10 cellular contexts compared by ENCODE assay signal in genomic region chr1:225468270-225469020, GRCh38. TPM values are rescaled to one million over a fixed set of nuclear protein-coding genes. Genes with fewer than 3 reads are reported as not detected.
A peak's percentile ranks its signal among the peaks of the same experiment; 100 is the strongest.
DNase-seq lines count a peak whose midpoint lies in the region; ATAC-seq and TF ChIP-seq lines count a peak whose summit lies in the region.
"Had no signal": no experiment of that assay in that cellular context is flagged by ENCODE, and none has a peak within 500 bp of the region (broad histone marks: within the 10 kb centered on the region; RNA-seq: fewer than 3 reads in every experiment).

No MANE protein-coding gene starts in this region.

- no peaks in the 10 kb centered on the region for H3K27me3 Mint-ChIP-seq in activated CD4-positive, alpha-beta T cell treated with anti-CD3 and anti-CD28 coated beads for 36 hours
- no peaks in the 10 kb centered on the region for H3K27me3 Mint-ChIP-seq in T-helper 2 cell treated with Interferon-gamma antibody and Interleukin-4, amounts not matched to agents 5 μg/mL and 100 μg/mL, for 36 hours (ENCODE audit: low read depth)
- H3K27me3 Mint-ChIP-seq in stimulated activated naive CD8-positive, alpha-beta T cell treated with anti-CD3 and anti-CD28 coated beads, Interleukin-15, Interleukin-2, amounts not matched to agents 100 ng/mL and 50 ng/mL, for 24 hours, result no peaks in the 10 kb centered on the region

- peaks cover 0 to 40% (median 23%) of the 10 kb centered on the region in 12 donors for H3K4me1 ChIP-seq in heart left ventricle

- H3K36me3 ChIP-seq in heart left ventricle, result no peaks in the 10 kb centered on the region

- intact Hi-C loops in activated CD4-positive, alpha-beta T cell treated with anti-CD3 and anti-CD28 coated beads for 36 hours (cut with DNase I, micrococcal nuclease), result loop anchor here in 1 of 2 experiments (5.0 kb wide), 1 partner anchor 594 kb away; the partner anchor contains the start of gene H3-3A
- intact Hi-C loops in heart left ventricle (cut with DNase I), result no loop called here

- H3K4me3 Mint-ChIP-seq in activated CD4-positive, alpha-beta T cell treated with anti-CD3 and anti-CD28 coated beads for 36 hours, result peak overlapping the region; percentile 85
- peak overlapping the region; percentile 95 for H3K4me3 Mint-ChIP-seq in T-helper 2 cell treated with Interferon-gamma antibody and Interleukin-4, amounts not matched to agents 5 μg/mL and 100 μg/mL, for 36 hours
- H3K4me3 Mint-ChIP-seq in stimulated activated naive CD8-positive, alpha-beta T cell treated with anti-CD3 and anti-CD28 coated beads, Interleukin-15, Interleukin-2, amounts not matched to agents 100 ng/mL and 50 ng/mL, for 24 hours, result peak overlapping the region; percentile 87

- H3K27ac Mint-ChIP-seq in activated CD4-positive, alpha-beta T cell treated with anti-CD3 and anti-CD28 coated beads for 36 hours, result peak overlapping the region; percentile 98
- H3K27ac Mint-ChIP-seq in T-helper 2 cell treated with Interferon-gamma antibody and Interleukin-4, amounts not matched to agents 5 μg/mL and 100 μg/mL, for 36 hours, result peak overlapping the region; percentile 97
- peak overlapping the region; percentile 99 for H3K27ac Mint-ChIP-seq in stimulated activated naive CD8-positive, alpha-beta T cell treated with anti-CD3 and anti-CD28 coated beads, Interleukin-15, Interleukin-2, amounts not matched to agents 100 ng/mL and 50 ng/mL, for 24 hours

- H3K27ac ChIP-seq in heart left ventricle, result peak overlapping the region in 11 of 12 donors; percentile 67 to 97 (median 83)

- peaks cover 28% of the 10 kb centered on the region for H3K4me1 Mint-ChIP-seq in activated CD4-positive, alpha-beta T cell treated with anti-CD3 and anti-CD28 coated beads for 36 hours
- H3K4me1 Mint-ChIP-seq in T-helper 2 cell treated with Interferon-gamma antibody and Interleukin-4, amounts not matched to agents 5 μg/mL and 100 μg/mL, for 36 hours (ENCODE audit: low read depth), result peaks cover 45% of the 10 kb centered on the region
- H3K4me1 Mint-ChIP-seq in stimulated activated naive CD8-positive, alpha-beta T cell treated with anti-CD3 and anti-CD28 coated beads, Interleukin-15, Interleukin-2, amounts not matched to agents 100 ng/mL and 50 ng/mL, for 24 hours (ENCODE audit: low read depth), result peaks cover 35% of the 10 kb centered on the region

- peak overlapping the region in 7 of 12 donors; percentile 25 to 64 (median 41) for H3K4me3 ChIP-seq in heart left ventricle

- no peaks in the 10 kb centered on the region for H3K27me3 ChIP-seq in heart left ventricle

- CTCF ChIA-PET in activated CD4-positive, alpha-beta T cell treated with anti-CD3 and anti-CD28 coated beads for 36 hours (lab: Charles Lee), result interaction anchor here (0.6 to 1.8 kb wide), 10 partner anchors 8 to 523 kb away, joined by 3 to 8 read pairs (median 4); partner anchors contain the start of gene SRP9

- H3K36me3 Mint-ChIP-seq in activated CD4-positive, alpha-beta T cell treated with anti-CD3 and anti-CD28 coated beads for 36 hours (ENCODE audit: low read depth), result no peaks in the 10 kb centered on the region
- H3K36me3 Mint-ChIP-seq in T-helper 2 cell treated with Interferon-gamma antibody and Interleukin-4, amounts not matched to agents 5 μg/mL and 100 μg/mL, for 36 hours (ENCODE audit: low read depth), result peaks cover 1% of the 10 kb centered on the region
- H3K36me3 Mint-ChIP-seq in stimulated activated naive CD8-positive, alpha-beta T cell treated with anti-CD3 and anti-CD28 coated beads, Interleukin-15, Interleukin-2, amounts not matched to agents 100 ng/mL and 50 ng/mL, for 24 hours (ENCODE audit: low read depth), result no peaks in the 10 kb centered on the region

- peak; percentile 66 for DNase-seq in activated CD4-positive, alpha-beta T cell treated with anti-CD3 and anti-CD28 coated beads for 36 hours
- DNase-seq in activated CD4-positive, alpha-beta T cell treated with anti-CD3 and anti-CD28 coated beads, Interleukin-2, amount 50 U/mL, for 4 hours, result no peak
- peak; percentile 63 for DNase-seq in T-helper 2 cell treated with Interferon-gamma antibody and Interleukin-4, amounts not matched to agents 5 μg/mL and 100 μg/mL, for 36 hours (ENCODE audit: low spot score)
- DNase-seq in heart left ventricle (no peak), EL (no peak), DMS53 (lab: John Stamatoyannopoulos, UW) (no peak), ureter (ENCODE audit: low spot score) (no peak)
- DNase-seq: NCI-H1105 had no signal

- POLR2A ChIA-PET in activated CD4-positive, alpha-beta T cell treated with anti-CD3 and anti-CD28 coated beads for 36 hours (lab: Charles Lee), result interaction anchor here (0.6 to 2.9 kb wide), 5 partner anchors 13 to 727 kb away, joined by 3 to 31 read pairs (median 7); partner anchors contain the start of gene LBR

- TF ChIP-seq POLR2A in heart left ventricle (IDR thresholded peaks at IDR 0.05), result no peak

- no peak for ATAC-seq in activated CD4-positive, alpha-beta T cell treated with anti-CD3 and anti-CD28 coated beads for 36 hours
- ATAC-seq in heart left ventricle, result no peak
- ATAC-seq: Panc1 had no signal

- H3K9me3 ChIP-seq in heart left ventricle, result no peaks in the 10 kb centered on the region

- H3K9me3 Mint-ChIP-seq in activated CD4-positive, alpha-beta T cell treated with anti-CD3 and anti-CD28 coated beads for 36 hours (ENCODE audit: low read depth), result no peaks in the 10 kb centered on the region
- H3K9me3 Mint-ChIP-seq in T-helper 2 cell treated with Interferon-gamma antibody and Interleukin-4, amounts not matched to agents 5 μg/mL and 100 μg/mL, for 36 hours, result peaks cover 4% of the 10 kb centered on the region
- H3K9me3 Mint-ChIP-seq in stimulated activated naive CD8-positive, alpha-beta T cell treated with anti-CD3 and anti-CD28 coated beads, Interleukin-15, Interleukin-2, amounts not matched to agents 100 ng/mL and 50 ng/mL, for 24 hours, result no peaks in the 10 kb centered on the region

- 80 to 86% (median 83%) methylated on average over 8 to 10 of the region's 10 CpGs for WGBS in heart left ventricle, 4 donors

- TF ChIP-seq CTCF in heart left ventricle (IDR thresholded peaks at IDR 0.05), result no peak

RNA-seq across cellular contexts. Expression of gene LBR, which starts 40.6 kb away (rescaled TPM):
- 100 to 1,000 TPM; 136 to 194 TPM for total RNA-seq in activated CD4-positive, alpha-beta T cell treated with anti-CD3 and anti-CD28 coated beads for 36 hours
- total RNA-seq in heart left ventricle (10 to 100 TPM in 4 of 9 donors, 1 to 10 TPM in 5; 6.8 to 37.8 (median 9.7) TPM), ureter (81.0 TPM)
- polyA plus RNA-seq in heart left ventricle, result 1 to 10 TPM; 4.3 to 7.5 TPM

Comparison
In these comparisons a context has a peak if more than half of its experiments do, and no peak if none do; other contexts are left out.
1. DNase-seq: peak in activated CD4-positive, alpha-beta T cell treated with anti-CD3 and anti-CD28 coated beads for 36 hours (single experiment) and T-helper 2 cell treated with Interferon-gamma antibody and Interleukin-4, amounts not matched to agents 5 μg/mL and 100 μg/mL, for 36 hours (single experiment); none in activated CD4-positive, alpha-beta T cell treated with anti-CD3 and anti-CD28 coated beads, Interleukin-2, amount 50 U/mL, for 4 hours (0 of 2), heart left ventricle (0 of 5), EL (single experiment), DMS53 (single experiment) and ureter (single experiment).
2. Peak in every context shown above with its lines, with median percentiles within 50 percentile points of each other: H3K27ac Mint-ChIP-seq and H3K4me3 Mint-ChIP-seq.